ENCODE assay signal across 12 cellular contexts in genomic region chr1:183873642-183874041, GRCh38.
DNase-seq lines count a peak whose midpoint lies in the region; ATAC-seq and TF ChIP-seq lines count a peak whose summit lies in the region.
"Had no signal": no experiment of that assay in that cellular context is flagged by ENCODE, and none has a peak within 500 bp of the region (broad histone marks: within the 10 kb centered on the region; RNA-seq: fewer than 3 reads in every experiment).

No MANE protein-coding gene starts in this region.

- ATAC-seq in HG03135 (IDR thresholded peaks at IDR 0.05; ENCODE audit: unreplicated experiment) (peak; percentile 63), GM21576 (IDR thresholded peaks at IDR 0.05; ENCODE audit: unreplicated experiment) (no peak), GM18867 (IDR thresholded peaks at IDR 0.05; ENCODE audit: unreplicated experiment) (no peak)
- ATAC-seq in naive thymus-derived CD8-positive, alpha-beta T cell: peak; percentile 74 to 89

- H3K4me1 Mint-ChIP-seq in naive thymus-derived CD8-positive, alpha-beta T cell: peaks cover 15 to 22% (median 18%) of the 10 kb centered on the region in 4 donors
- H3K4me1 Mint-ChIP-seq in activated T-helper 1 cell treated with anti-CD3 and anti-CD28 coated beads, Interleukin-12 subunit alpha, Interleukin-12 subunit beta, Interleukin-2, Interleukin-4 antibody, amounts not matched to agents 30 ng/mL and 10 ng/mL and 1 ng/mL, durations not matched to agents 14 hours and 24 hours and 36 hours (ENCODE audit: low read depth): peaks cover 20% of the 10 kb centered on the region

- H3K27me3 Mint-ChIP-seq in naive thymus-derived CD8-positive, alpha-beta T cell: peaks cover 0 to 2% (median 0%) of the 10 kb centered on the region in 5 donors
- no peaks in the 10 kb centered on the region for H3K27me3 Mint-ChIP-seq in activated T-helper 1 cell treated with anti-CD3 and anti-CD28 coated beads, Interleukin-12 subunit alpha, Interleukin-12 subunit beta, Interleukin-2, Interleukin-4 antibody, amounts not matched to agents 30 ng/mL and 10 ng/mL and 1 ng/mL, durations not matched to agents 14 hours and 24 hours and 36 hours (ENCODE audit: insufficient read depth)

- H3K27ac ChIP-seq in caudate nucleus (ENCODE audit: low read depth, low read length): peak overlapping the region; percentile 87

- POLR2A ChIA-PET in naive thymus-derived CD8-positive, alpha-beta T cell (lab: Charles Lee): no interaction called here

- peak overlapping the region in 9 of 10 donors; percentile 20 to 81 (median 54) for H3K27ac Mint-ChIP-seq in naive thymus-derived CD8-positive, alpha-beta T cell
- H3K27ac Mint-ChIP-seq in activated T-helper 1 cell treated with anti-CD3 and anti-CD28 coated beads, Interleukin-12 subunit alpha, Interleukin-12 subunit beta, Interleukin-2, Interleukin-4 antibody, amounts not matched to agents 30 ng/mL and 10 ng/mL and 1 ng/mL, durations not matched to agents 14 hours and 24 hours and 36 hours: no peak overlapping the region

- peak; percentile 41 for DNase-seq in GM13976 (ENCODE audit: low spot score)
- no peak for DNase-seq in caudate nucleus (lab: John Stamatoyannopoulos, UW)
- peak in 4 of 10 donors; percentile 1 to 22 (median 12) for DNase-seq in naive thymus-derived CD8-positive, alpha-beta T cell
- no peak for DNase-seq in NCI-H2029 (lab: John Stamatoyannopoulos, UW)
- no peak for DNase-seq in activated T-helper 1 cell treated with anti-CD3 and anti-CD28 coated beads, Interleukin-12 subunit alpha, Interleukin-12 subunit beta, Interleukin-2, Interleukin-4 antibody, amounts not matched to agents 30 ng/mL and 10 ng/mL and 1 ng/mL, durations not matched to agents 14 hours and 24 hours and 36 hours (ENCODE audit: low spot score)
- DNase-seq: cerebellar nuclear complex, glutamatergic neuron, NCI-H146, SHP77 had no signal

- intact Hi-C loops in activated T-helper 1 cell treated with anti-CD3 and anti-CD28 coated beads, Interleukin-12 subunit alpha, Interleukin-12 subunit beta, Interleukin-2, Interleukin-4 antibody, amounts not matched to agents 30 ng/mL and 10 ng/mL and 1 ng/mL, durations not matched to agents 14 hours and 24 hours and 36 hours (cut with micrococcal nuclease): no loop called here

- in situ Hi-C loops in GM13976 (cut with MboI; ENCODE audit: low sequenced_read_pairs, unreplicated experiment): no loop called here

- H3K4me3 Mint-ChIP-seq in naive thymus-derived CD8-positive, alpha-beta T cell: no peak overlapping the region
- no peak overlapping the region for H3K4me3 Mint-ChIP-seq in activated T-helper 1 cell treated with anti-CD3 and anti-CD28 coated beads, Interleukin-12 subunit alpha, Interleukin-12 subunit beta, Interleukin-2, Interleukin-4 antibody, amounts not matched to agents 30 ng/mL and 10 ng/mL and 1 ng/mL, durations not matched to agents 14 hours and 24 hours and 36 hours

- no peaks in the 10 kb centered on the region for H3K9me3 Mint-ChIP-seq in naive thymus-derived CD8-positive, alpha-beta T cell
- no peaks in the 10 kb centered on the region for H3K9me3 Mint-ChIP-seq in activated T-helper 1 cell treated with anti-CD3 and anti-CD28 coated beads, Interleukin-12 subunit alpha, Interleukin-12 subunit beta, Interleukin-2, Interleukin-4 antibody, amounts not matched to agents 30 ng/mL and 10 ng/mL and 1 ng/mL, durations not matched to agents 14 hours and 24 hours and 36 hours

- peaks cover 0 to 2% (median 0%) of the 10 kb centered on the region in 3 donors for H3K36me3 Mint-ChIP-seq in naive thymus-derived CD8-positive, alpha-beta T cell
- H3K36me3 Mint-ChIP-seq in activated T-helper 1 cell treated with anti-CD3 and anti-CD28 coated beads, Interleukin-12 subunit alpha, Interleukin-12 subunit beta, Interleukin-2, Interleukin-4 antibody, amounts not matched to agents 30 ng/mL and 10 ng/mL and 1 ng/mL, durations not matched to agents 14 hours and 24 hours and 36 hours (ENCODE audit: low read depth): peaks cover 4% of the 10 kb centered on the region

- TF ChIP-seq CTCF in GM13976 (IDR thresholded peaks at IDR 0.05; ENCODE audit: borderline replicate concordance, control extremely low read depth, extremely low read depth, insufficient read depth, missing control alignments): no peak

Comparison
In these comparisons a context has a peak if more than half of its experiments do, and no peak if none do; other contexts are left out.
1. ATAC-seq: peak in HG03135 (single experiment) and naive thymus-derived CD8-positive, alpha-beta T cell (2 of 2); none in GM21576 (single experiment) and GM18867 (single experiment).